ENCODE assay signal across 9 cellular contexts in genomic region chr10:98045785-98046389, GRCh38. TPM values are rescaled to one million over a fixed set of nuclear protein-coding genes. Genes with fewer than 3 reads are reported as not detected.
A peak's percentile ranks its signal among the peaks of the same experiment; 100 is the strongest.
DNase-seq lines count a peak whose midpoint lies in the region; ATAC-seq and TF ChIP-seq lines count a peak whose summit lies in the region.
"Had no signal": no experiment of that assay in that cellular context is flagged by ENCODE, and none has a peak within 500 bp of the region (broad histone marks: within the 10 kb centered on the region; RNA-seq: fewer than 3 reads in every experiment).

No MANE protein-coding gene starts in this region.

- peak; percentile 64 for TF ChIP-seq CTCF in Calu3 (IDR thresholded peaks at IDR 0.05; ENCODE audit: unreplicated experiment)

- H3K27ac Mint-ChIP-seq in Calu3 (ENCODE audit: unreplicated experiment) = no peak overlapping the region

- H3K4me1 ChIP-seq in HAP-1 = no peaks in the 10 kb centered on the region

- no peaks in the 10 kb centered on the region for H3K9me3 Mint-ChIP-seq in Calu3 (ENCODE audit: low read depth, unreplicated experiment)

- peaks cover 61% of the 10 kb centered on the region for H3K27me3 Mint-ChIP-seq in Calu3 (ENCODE audit: unreplicated experiment)

- no peaks in the 10 kb centered on the region for H3K9me3 ChIP-seq in HAP-1

- no peaks in the 10 kb centered on the region for H3K36me3 Mint-ChIP-seq in Calu3 (ENCODE audit: insufficient read depth, unreplicated experiment)

- DNase-seq in Calu3 = peak; percentile 63
- peak; percentile 51 to 71 for DNase-seq in HAP-1 (ENCODE audit: low spot score in 2 of 2)
- DNase-seq in NCI-H2171 (lab: John Stamatoyannopoulos, UW) = peak; percentile 53
- peak; percentile 28 for DNase-seq in central memory CD4-positive, alpha-beta T cell
- DNase-seq in left lobe of liver (ENCODE audit: low spot score) = peak; percentile 66
- peak; percentile 16 to 32 (median 16) for DNase-seq in stimulated activated CD4-positive, alpha-beta T cell treated with anti-CD3 and anti-CD28 coated beads, TNF-alpha, amount 100 ng/mL, for 1 hour (ENCODE audit: low read depth in 3 of 3, low spot score in 1 of 3)

- H3K27me3 ChIP-seq in HAP-1 (ENCODE audit: low read depth) = peaks cover 25% of the 10 kb centered on the region; the same call in 1 of the 2 replicates

- H3K4me3 ChIP-seq in HAP-1 = no peak overlapping the region
- H3K4me3 ChIP-seq: SK-N-MC had no signal

- CTCF ChIA-PET in Calu3 (lab: Charles Lee) = interaction anchor here (0.9 to 1.0 kb wide), 2 partner anchors 17 to 164 kb away, joined by 3 read pairs; no protein-coding TSS in a partner anchor

- no TSS peak for BruUV-seq in Calu3 (replicated peaks; lab: Mats Ljungman, UMichigan)

- intact Hi-C loops in Calu3 (cut with micrococcal nuclease; ENCODE audit: unreplicated experiment) = loop anchor here (10.0 kb wide), 1 partner anchor 251 kb away; no protein-coding TSS in a partner anchor

- peaks cover 10% of the 10 kb centered on the region for H3K4me1 Mint-ChIP-seq in Calu3 (ENCODE audit: low read depth, unreplicated experiment)

- peak; percentile 43 to 68 for ATAC-seq in activated CD4-positive, CD25-positive, alpha-beta regulatory T cell treated with anti-CD3 and anti-CD28 coated beads, Interleukin-2, amount 50 U/mL, for 24 hours
- ATAC-seq in left lobe of liver = peak; percentile 90
- no peak for ATAC-seq in HG03025 (IDR thresholded peaks at IDR 0.05; ENCODE audit: low FRiP score, unreplicated experiment)

- H3K4me3 Mint-ChIP-seq in Calu3 (ENCODE audit: low read depth, unreplicated experiment) = no peak overlapping the region

- H3K36me3 ChIP-seq in HAP-1 (replicated peaks) = no peaks in the 10 kb centered on the region

- in situ Hi-C loops in HAP-1 (cut with MboI; ENCODE audit: low sequenced_read_pairs) = loop anchor here (10.0 to 25.0 kb wide), 2 partner anchors 131 to 259 kb away; no protein-coding TSS in a partner anchor

RNA-seq across cellular contexts. Expression of gene CRTAC1, which starts 15.5 kb away (rescaled TPM):
- total RNA-seq in Calu3 (2022) (not detected in 2 replicates), left lobe of liver (0.28 TPM)

Comparison
In these comparisons a context has a peak if more than half of its experiments do, and no peak if none do; other contexts are left out.
1. DNase-seq: peak in every context shown above with its lines; median percentile 66 in left lobe of liver; 63 in Calu3; 61 in HAP-1; 53 in NCI-H2171; 28 in central memory CD4-positive, alpha-beta T cell; 16 in stimulated activated CD4-positive, alpha-beta T cell treated with anti-CD3 and anti-CD28 coated beads, TNF-alpha, amount 100 ng/mL, for 1 hour.